10 cellular contexts compared by ENCODE assay signal in the genomic region with DNA sequence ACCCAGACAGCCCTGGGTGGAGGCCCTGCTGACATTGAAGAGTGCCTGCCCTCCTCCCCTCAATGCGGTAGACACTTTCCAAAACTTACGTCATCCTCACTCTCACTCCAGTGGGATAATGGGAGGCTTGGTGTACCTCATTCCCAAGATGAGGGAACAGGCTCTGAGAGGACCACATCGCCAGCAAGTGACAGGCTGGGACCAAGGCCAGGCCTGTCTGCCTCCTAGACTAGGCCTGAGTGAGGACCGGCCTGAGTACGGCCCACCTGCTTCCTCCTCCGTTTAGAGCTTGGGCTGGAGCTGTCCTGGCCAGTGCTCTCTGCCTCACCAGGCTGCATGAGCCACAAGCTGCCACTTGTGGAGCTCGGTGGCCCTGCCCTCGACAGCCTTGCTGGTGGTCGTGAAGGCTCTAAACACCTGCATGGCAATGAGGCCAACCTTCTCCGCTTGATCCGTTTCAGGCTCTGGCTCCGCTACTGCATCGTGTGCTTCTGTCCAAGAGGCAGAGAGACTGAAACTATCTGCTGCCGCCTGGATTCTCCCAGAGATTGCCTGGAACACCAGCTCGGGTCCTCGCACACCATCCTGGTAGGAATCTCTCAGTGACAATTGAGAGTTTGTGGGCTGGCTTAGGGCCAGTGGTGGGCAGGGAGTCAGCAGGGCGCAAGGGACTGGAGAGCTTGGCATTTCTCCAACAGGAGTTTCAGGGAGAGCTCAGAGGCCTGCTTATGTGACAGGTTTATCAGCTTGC. TPM values are rescaled to one million over a fixed set of nuclear protein-coding genes. Genes with fewer than 3 reads are reported as not detected.
DNase-seq lines count a peak whose midpoint lies in the region; ATAC-seq, FAIRE-seq and TF ChIP-seq lines count a peak whose summit lies in the region.
"Had no signal": no experiment of that assay in that cellular context is flagged by ENCODE, and none has a peak within 500 bp of the region (broad histone marks: within the 10 kb centered on the region; RNA-seq: fewer than 3 reads in every experiment).

No MANE protein-coding gene starts in this region.

- H3K27me3 ChIP-seq in upper lobe of right lung: no peaks in the 10 kb centered on the region
- no peaks in the 10 kb centered on the region for H3K27me3 ChIP-seq in Caco-2 (replicated peaks; ENCODE audit: control insufficient read depth, insufficient read depth, low read length)

- H3K4me3 Mint-ChIP-seq in WTC11 (no peak overlapping the region), Caco-2 (ENCODE audit: unreplicated experiment) (no peak overlapping the region)
- H3K4me3 Mint-ChIP-seq: activated naive CD8-positive, alpha-beta T cell had no signal

- no peaks in the 10 kb centered on the region for H3K9me3 Mint-ChIP-seq in WTC11
- no peaks in the 10 kb centered on the region for H3K9me3 Mint-ChIP-seq in Caco-2 (ENCODE audit: unreplicated experiment)

- H3K4me3 ChIP-seq in kidney (ENCODE audit: low read length in 2 of 2) (no peak overlapping the region), upper lobe of right lung (no peak overlapping the region), lower leg skin (ENCODE audit: low read depth, poor library complexity, severe bottlenecking) (no peak overlapping the region), Caco-2 (ENCODE audit: low read depth, low read length) (no peak overlapping the region)

- WGBS in lower leg skin, 2 donors: 39 to 43% methylated on average over 14 to 17 of the region's 17 CpGs

- no peak for FAIRE-seq in kidney (lab: Jason Lieb, UNC)

- TF ChIP-seq CTCF in WTC11 (IDR thresholded peaks at IDR 0.05) (no peak), kidney (IDR thresholded peaks at IDR 0.05; ENCODE audit: borderline replicate concordance, extremely low read depth, insufficient read depth) (no peak), upper lobe of right lung (IDR thresholded peaks at IDR 0.05) (no peak), lower leg skin (IDR thresholded peaks at IDR 0.05) (no peak), Caco-2 (IDR thresholded peaks at IDR 0.05; ENCODE audit: insufficient read depth in 1 of 2, low read depth in 1 of 2, low read length in 1 of 2, severe bottlenecking in 1 of 2, unreplicated experiment in 1 of 2) (no peak)

- no peaks in the 10 kb centered on the region for H3K9me3 ChIP-seq in kidney (ENCODE audit: control insufficient read depth in 1 of 2, low read length in 2 of 2)
- H3K9me3 ChIP-seq in upper lobe of right lung: no peaks in the 10 kb centered on the region
- H3K9me3 ChIP-seq in Caco-2: no peaks in the 10 kb centered on the region

- H3K27ac ChIP-seq in kidney (ENCODE audit: low read depth in 2 of 2, low read length in 2 of 2): no peak overlapping the region
- peak overlapping the region; percentile 37 for H3K27ac ChIP-seq in upper lobe of right lung
- H3K27ac ChIP-seq: HL-60 had no signal

- peak overlapping the region in 1 of 2 donors; percentile 19 for H3K9ac ChIP-seq in kidney (ENCODE audit: low read length in 2 of 2)

- ATAC-seq in WTC11 (no peak), upper lobe of right lung (peak; percentile 22)

- BruUV-seq in Caco-2 (replicated peaks; lab: Mats Ljungman, UMichigan): no TSS peak

- POLR2A ChIA-PET in WTC11 (lab: Charles Lee) (interaction anchor here (0.7 to 1.3 kb wide), 2 partner anchors 10 to 16 kb away, joined by 3 to 4 read pairs; partner anchors contain the start of gene LRRC75B), Caco-2 (lab: Charles Lee) (no interaction called here)

- H3K36me3 Mint-ChIP-seq in WTC11 (no peaks in the 10 kb centered on the region), Caco-2 (ENCODE audit: insufficient read depth, unreplicated experiment) (peaks cover 32% of the 10 kb centered on the region)
- H3K36me3 Mint-ChIP-seq: activated naive CD8-positive, alpha-beta T cell had no signal

- H3K4me1 ChIP-seq in kidney (ENCODE audit: control insufficient read depth in 1 of 2, insufficient read depth in 1 of 2, low read depth in 1 of 2, low read length in 2 of 2): peaks cover 7 to 10% of the 10 kb centered on the region in 2 donors
- H3K4me1 ChIP-seq in upper lobe of right lung: peaks cover 4% of the 10 kb centered on the region
- peaks cover 22% of the 10 kb centered on the region for H3K4me1 ChIP-seq in Caco-2

- H3K36me3 ChIP-seq in kidney (ENCODE audit: control insufficient read depth in 1 of 2, insufficient read depth in 2 of 2, low read length in 2 of 2) (peaks cover 3 to 12% of the 10 kb centered on the region in 2 donors), upper lobe of right lung (no peaks in the 10 kb centered on the region), Caco-2 (ENCODE audit: control insufficient read depth, insufficient read depth, low read length) (no peaks in the 10 kb centered on the region; the same call in 1 of the 2 replicates)

- DNase-seq in NCI-H82 (lab: John Stamatoyannopoulos, UW) (peak; percentile 56), NCI-H82 treated with DMSO at 0.1 percent for 48 hours (lab: John Stamatoyannopoulos, UW; ENCODE audit: unreplicated experiment) (no peak), WTC11 (ENCODE audit: low spot score) (no peak), kidney (peak; percentile 40), upper lobe of right lung (no peak), erythroblast (lab: John Stamatoyannopoulos, UW) (no peak), lower leg skin (ENCODE audit: low spot score in 2 of 2) (no peak), Caco-2 (no peak)

- no peaks in the 10 kb centered on the region for H3K27me3 Mint-ChIP-seq in WTC11 (ENCODE audit: low read depth)
- H3K27me3 Mint-ChIP-seq in Caco-2 (ENCODE audit: insufficient read depth, unreplicated experiment): no peaks in the 10 kb centered on the region
- H3K27me3 Mint-ChIP-seq: activated naive CD8-positive, alpha-beta T cell had no signal

- H3K27ac Mint-ChIP-seq in WTC11 (peak overlapping the region; percentile 76; the same call in 1 of the 2 replicates), Caco-2 (ENCODE audit: unreplicated experiment) (no peak overlapping the region)
- H3K27ac Mint-ChIP-seq: activated naive CD8-positive, alpha-beta T cell had no signal

- intact Hi-C loops in kidney (cut with DNase I) (no loop called here), upper lobe of right lung (cut with DNase I) (no loop called here), lower leg skin (cut with DNase I; ENCODE audit: low total_unique reads) (no loop called here), Caco-2 (cut with micrococcal nuclease; ENCODE audit: unreplicated experiment) (no loop called here)

- H3K4me1 Mint-ChIP-seq in WTC11: no peaks in the 10 kb centered on the region
- H3K4me1 Mint-ChIP-seq in Caco-2 (ENCODE audit: low read depth, unreplicated experiment): peaks cover 30% of the 10 kb centered on the region

- CTCF ChIA-PET in WTC11 (lab: Charles Lee) (interaction anchor here (0.9 to 1.2 kb wide), 2 partner anchors 189 to 220 kb away, joined by 3 read pairs; no protein-coding TSS in a partner anchor), Caco-2 (lab: Charles Lee) (interaction anchor here (1.2 kb wide), 1 partner anchor 10 kb away, joined by 3 read pairs; no protein-coding TSS in a partner anchor)

- TF ChIP-seq POLR2A in erythroblast (IDR thresholded peaks at IDR 0.05; ENCODE audit: low read length) (no peak), lower leg skin (IDR thresholded peaks at IDR 0.05) (no peak)

TF ChIP-seq in WTC11, 78 proteins besides CTCF, POLR2A, EP300 and RAD21 (continues in another document):
- TF ChIP-seq IRF2 (CRISPR knock-in tag; IDR thresholded peaks at IDR 0.05; ENCODE audit: borderline replicate concordance, low read depth): no peak
- TF ChIP-seq FOXP1 (CRISPR knock-in tag; IDR thresholded peaks at IDR 0.05; ENCODE audit: borderline replicate concordance): no peak
- no peak for TF ChIP-seq ESRRA (CRISPR knock-in tag; IDR thresholded peaks at IDR 0.05; ENCODE audit: borderline replicate concordance)
- TF ChIP-seq ZNF416 (CRISPR knock-in tag; IDR thresholded peaks at IDR 0.05): no peak
- no peak for TF ChIP-seq ZNF263 (CRISPR knock-in tag; IDR thresholded peaks at IDR 0.05; ENCODE audit: low read depth)
- no peak for TF ChIP-seq ELF4 (CRISPR knock-in tag; IDR thresholded peaks at IDR 0.05; ENCODE audit: low read depth)
- no peak for TF ChIP-seq STAT6 (CRISPR knock-in tag; conservative IDR thresholded peaks at IDR 0.05; ENCODE audit: low read depth)

RNA-seq across cellular contexts. Expression of gene LRRC75B, which starts 9.5 kb away (rescaled TPM):
- 17.3 to 19.2 TPM (median 17.6 TPM) in 3 replicates for total RNA-seq in WTC11 (2021)
- total RNA-seq in kidney: 47.6 TPM
- 23.4 TPM for polyA plus RNA-seq in kidney (ENCODE audit: insufficient read depth, low read depth, low replicate concordance)
- total RNA-seq in upper lobe of right lung: 10.8 TPM
- total RNA-seq in lower leg skin: 10 to 100 TPM; 12.5 to 19.2 (median 16.5) TPM
- 18.6 and 20.4 TPM in 2 replicates for total RNA-seq in Caco-2 (2022)

RNA-seq across cellular contexts. Expression of gene GGT1, which starts 19.6 kb away (rescaled TPM):
- 33.7 to 41.3 TPM (median 38.8 TPM) in 3 replicates for total RNA-seq in WTC11 (2021)
- total RNA-seq in kidney: 169 TPM
- polyA plus RNA-seq in kidney (ENCODE audit: insufficient read depth, low read depth, low replicate concordance): 153 TPM
- total RNA-seq in upper lobe of right lung: 131 TPM
- 1 to 10 TPM; 1.5 to 6.9 (median 4.2) TPM for total RNA-seq in lower leg skin
- 9.4 and 12.4 TPM in 2 replicates for total RNA-seq in Caco-2 (2022)

RNA-seq across cellular contexts. Expression of gene SNRPD3, which starts 27.6 kb away (rescaled TPM):
- 186 to 198 TPM (median 194 TPM) in 3 replicates for total RNA-seq in WTC11 (2021)
- total RNA-seq in kidney: 73.7 TPM
- polyA plus RNA-seq in kidney (ENCODE audit: insufficient read depth, low read depth, low replicate concordance): 136 TPM
- total RNA-seq in upper lobe of right lung: 64.5 TPM
- total RNA-seq in lower leg skin: 100 to 1,000 TPM; 108 to 134 (median 116) TPM
- 202 and 217 TPM in 2 replicates for total RNA-seq in Caco-2 (2022)

RNA-seq across cellular contexts. Expression of gene GUCD1, which starts 28.5 kb away (rescaled TPM):
- total RNA-seq in WTC11 (2021): 77.0 to 105 TPM (median 86.2 TPM) in 3 replicates
- total RNA-seq in kidney: 150 TPM
- polyA plus RNA-seq in kidney (ENCODE audit: insufficient read depth, low read depth, low replicate concordance): 111 TPM
- 148 TPM for total RNA-seq in upper lobe of right lung
- total RNA-seq in lower leg skin: 100 to 1,000 TPM in 1 of 4 donors, 10 to 100 TPM in 3; 67.0 to 124 (median 95.9) TPM
- 120 and 127 TPM in 2 replicates for total RNA-seq in Caco-2 (2022)

Comparison
In these comparisons a context has a peak if more than half of its experiments do, and no peak if none do; other contexts are left out.
1. DNase-seq: peak in NCI-H82 (single experiment) and kidney (single experiment); none in NCI-H82 treated with DMSO at 0.1 percent for 48 hours (single experiment), WTC11 (single experiment), upper lobe of right lung (single experiment), erythroblast (0 of 2), lower leg skin (0 of 2) and Caco-2 (0 of 2).